In genomic region chr4:133149932-133150642, GRCh38 we compare ENCODE assay signal across 12 cellular contexts. TPM values are rescaled to one million over a fixed set of nuclear protein-coding genes. Genes with fewer than 3 reads are reported as not detected.
DNase-seq lines count a peak whose midpoint lies in the region; ATAC-seq, FAIRE-seq and TF ChIP-seq lines count a peak whose summit lies in the region.
"Had no signal": no experiment of that assay in that cellular context is flagged by ENCODE, and none has a peak within 500 bp of the region (broad histone marks: within the 10 kb centered on the region; RNA-seq: fewer than 3 reads in every experiment).

No MANE protein-coding gene starts in this region.

- no peak overlapping the region for H2BK120ac ChIP-seq in IMR-90 (ENCODE audit: low read depth, low read length)

- H3K56ac ChIP-seq in IMR-90 (ENCODE audit: extremely low read depth, insufficient read depth, low read length): no peak overlapping the region; the same call in 1 of the 2 replicates

- no TSS peak for BruUV-seq in IMR-90 (replicated peaks; lab: Mats Ljungman, UMichigan)

- H2BK15ac ChIP-seq in IMR-90 (ENCODE audit: low read depth, low read length): no peak overlapping the region

- dilution Hi-C loops in IMR-90 (cut with HindIII; ENCODE audit: low sequenced_read_pairs, unreplicated experiment): no loop called here

- TF ChIP-seq CTCF in IMR-90 (conservative IDR thresholded peaks at IDR 0.05; ENCODE audit: low read depth, low read length) (no peak), fibroblast of villous mesenchyme (IDR thresholded peaks at IDR 0.05; ENCODE audit: insufficient read depth, low read depth, low read length) (no peak)

- TF ChIP-seq POLR2A in IMR-90 (IDR thresholded peaks at IDR 0.05; ENCODE audit: low read depth, low read length) (no peak), GM12892 (IDR thresholded peaks at IDR 0.05; ENCODE audit: low read depth, low read length) (no peak)

- H3K4ac ChIP-seq in IMR-90 (ENCODE audit: low read depth, low read length): no peak overlapping the region

- CTCF ChIA-PET in IMR-90 (lab: Yijun Ruan, JAX): no interaction called here

- ATAC-seq in IMR-90 (ENCODE audit: low read depth): no peak
- no peak for ATAC-seq in HG03520 (IDR thresholded peaks at IDR 0.05; ENCODE audit: unreplicated experiment)
- ATAC-seq: foreskin keratinocyte had no signal

- WGBS in IMR-90 (ENCODE audit: extremely low coverage in 2 of 2, insufficient read length in 1 of 2), 2 experiments: 0% methylated on average over 2 of the region's 28 CpGs; no CpG with 5 or more reads in 1 of the 2 experiments

- H2AFZ ChIP-seq in IMR-90 (replicated peaks; ENCODE audit: low read length, poor library complexity): peak overlapping the region; percentile 75

- peak overlapping the region; percentile 58 for H3K4me2 ChIP-seq in IMR-90 (ENCODE audit: low read depth, low read length)

- intact Hi-C loops in IMR-90 (cut with micrococcal nuclease): loop anchor here (5.0 to 10.0 kb wide), 3 partner anchors 692 to 1755 kb away; no protein-coding TSS in a partner anchor

- no peaks in the 10 kb centered on the region for H3K79me1 ChIP-seq in IMR-90 (ENCODE audit: low read depth in 1 of 2, low read length in 2 of 2)

- H3K27ac ChIP-seq in IMR-90 (ENCODE audit: insufficient read depth, low read length): no peak overlapping the region
- no peak overlapping the region for H3K27ac ChIP-seq in rectal smooth muscle tissue (ENCODE audit: low read depth, low read length)
- H3K27ac ChIP-seq: foreskin keratinocyte had no signal

- H2AK5ac ChIP-seq in IMR-90 (ENCODE audit: low read depth, low read length): no peak overlapping the region

- DNase-seq in D341Med (ENCODE audit: low spot score): peak; percentile 11
- no peak for DNase-seq in IMR-90
- no peak for DNase-seq in fibroblast of villous mesenchyme (ENCODE audit: low read depth)
- DNase-seq in GM12892 (ENCODE audit: insufficient read length): no peak
- DNase-seq in inferior parietal cortex (ENCODE audit: extremely low spot score): no peak
- DNase-seq in midbrain (lab: John Stamatoyannopoulos, UW): no peak
- DNase-seq: activated CD4-positive, alpha-beta T cell treated with anti-CD3 and anti-CD28 coated beads, Interleukin-2, amount 50 U/mL, for 4 hours; NCI-H446 treated with DMSO at 0.1 percent for 48 hours; stimulated activated CD4-positive, alpha-beta T cell treated with anti-CD3 and anti-CD28 coated beads, Interleukin-2, amount 100 ng/mL, for 48 hours had no signal

- 0 out of 2 replicates have a peak overlapping the region, but pooled peaks have one; percentile 8 for H3K4me3 ChIP-seq in IMR-90 (ENCODE audit: insufficient read depth, low read depth, low read length)
- H3K4me3 ChIP-seq in fibroblast of villous mesenchyme (ENCODE audit: low read depth, low read length): peak overlapping the region; percentile 61
- H3K4me3 ChIP-seq in rectal smooth muscle tissue (ENCODE audit: low read length): peak overlapping the region; percentile 70

- H3K9ac ChIP-seq in IMR-90 (ENCODE audit: low read depth, low read length): no peak overlapping the region
- H3K9ac ChIP-seq in rectal smooth muscle tissue (ENCODE audit: low read length): no peak overlapping the region

- H3K27me3 ChIP-seq in IMR-90 (ENCODE audit: control insufficient read depth, insufficient read depth, low read length) (peaks cover 46% of the 10 kb centered on the region), rectal smooth muscle tissue (ENCODE audit: control insufficient read depth, insufficient read depth, low read length) (peaks cover 21% of the 10 kb centered on the region)

- H3K9me3 ChIP-seq in IMR-90 (ENCODE audit: control insufficient read depth, insufficient read depth, low read length): no peaks in the 10 kb centered on the region

- no peak overlapping the region for H2AK9ac ChIP-seq in IMR-90 (replicated peaks; ENCODE audit: low read depth, low read length, poor library complexity)

- H4K5ac ChIP-seq in IMR-90 (ENCODE audit: low read depth, low read length): no peak overlapping the region

- H4K91ac ChIP-seq in IMR-90 (ENCODE audit: insufficient read depth, low read depth, low read length): no peak overlapping the region

- H2BK5ac ChIP-seq in IMR-90 (ENCODE audit: low read depth, low read length, poor library complexity, severe bottlenecking): no peak overlapping the region

- H3K14ac ChIP-seq in IMR-90 (replicated peaks; ENCODE audit: low read depth, low read length): no peak overlapping the region

- FAIRE-seq in GM12892 (lab: Jason Lieb, UNC): no peak

- no peaks in the 10 kb centered on the region for H3K9me1 ChIP-seq in IMR-90 (ENCODE audit: insufficient read depth, low read length)

- POLR2A ChIA-PET in IMR-90 (lab: Charles Lee; ENCODE audit: unreplicated experiment): no interaction called here

- H3K36me3 ChIP-seq in IMR-90 (ENCODE audit: control insufficient read depth, insufficient read depth, low read length) (no peaks in the 10 kb centered on the region), rectal smooth muscle tissue (ENCODE audit: control insufficient read depth, insufficient read depth, low read length) (no peaks in the 10 kb centered on the region)

- H3K23ac ChIP-seq in IMR-90 (ENCODE audit: low read depth, low read length): 0 out of 2 replicates have a peak overlapping the region, but pooled peaks have one; percentile 15

- in situ Hi-C loops in IMR-90 (cut with MboI; ENCODE audit: low sequenced_read_pairs): no loop called here

- no peak overlapping the region for H3K18ac ChIP-seq in IMR-90 (ENCODE audit: low read depth, low read length)

- H3K4me1 ChIP-seq in IMR-90 (ENCODE audit: control insufficient read depth, insufficient read depth, low read length) (peaks cover 2% of the 10 kb centered on the region; the same call in 1 of the 2 replicates), rectal smooth muscle tissue (ENCODE audit: control insufficient read depth, insufficient read depth, low read length) (peaks cover 13% of the 10 kb centered on the region)
- H3K4me1 ChIP-seq: foreskin keratinocyte had no signal

- no peak for TF ChIP-seq RAD21 in IMR-90 (IDR thresholded peaks at IDR 0.05; ENCODE audit: low read length)

- no peaks in the 10 kb centered on the region for H4K20me1 ChIP-seq in IMR-90 (ENCODE audit: insufficient read depth, low read length)

- no peak overlapping the region for H2BK20ac ChIP-seq in IMR-90 (ENCODE audit: low read depth, low read length)

- H4K8ac ChIP-seq in IMR-90 (ENCODE audit: low read depth in 2 of 2, low read length in 2 of 2): no peak overlapping the region

TF ChIP-seq in IMR-90, 13 proteins besides CTCF, POLR2A, EP300 and RAD21:
- no peak for TF ChIP-seq FOS (IDR thresholded peaks at IDR 0.05; ENCODE audit: low read depth, low read length)
- no peak for TF ChIP-seq ELK1 (IDR thresholded peaks at IDR 0.05; ENCODE audit: borderline replicate concordance, low read depth, low read length)
- no peak for TF ChIP-seq MAFK (IDR thresholded peaks at IDR 0.05; ENCODE audit: low read depth, low read length)
- TF ChIP-seq CHD1 (IDR thresholded peaks at IDR 0.05; ENCODE audit: low read depth, low read length): no peak
- no peak for TF ChIP-seq USF2 (IDR thresholded peaks at IDR 0.05; ENCODE audit: low read depth, low read length)
- no peak for TF ChIP-seq BHLHE40 (IDR thresholded peaks at IDR 0.05; ENCODE audit: low read depth, low read length)
- no peak for TF ChIP-seq MXI1 (IDR thresholded peaks at IDR 0.05; ENCODE audit: borderline replicate concordance, low read depth, low read length)
- no peak for TF ChIP-seq CEBPB (IDR thresholded peaks at IDR 0.05; ENCODE audit: low read depth, low read length)
- no peak for TF ChIP-seq RFX5 (IDR thresholded peaks at IDR 0.05; ENCODE audit: low read depth, low read length)
- no peak for TF ChIP-seq NFE2L2 (IDR thresholded peaks at IDR 0.05; ENCODE audit: low read depth, low read length)
- TF ChIP-seq SMC3 (IDR thresholded peaks at IDR 0.05; ENCODE audit: low read depth, low read length): no peak
- TF ChIP-seq RCOR1 (IDR thresholded peaks at IDR 0.05; ENCODE audit: insufficient replicate concordance, low read length): no peak
- no peak for TF ChIP-seq MAZ (IDR thresholded peaks at IDR 0.05; ENCODE audit: borderline replicate concordance, low read depth, low read length)
TF ChIP-seq in IMR-90: peak in this region for 0.

RNA-seq across cellular contexts. Expression of gene PCDH10, which starts 1.0 kb away (rescaled TPM):
- total RNA-seq in IMR-90 (2012; rRNA removed) (0.90 and 1.4 TPM in 2 replicates), fibroblast of villous mesenchyme (16.4 and 25.8 TPM in 2 replicates)
- 2.0 and 2.5 TPM in 2 replicates for polyA plus RNA-seq in IMR-90 (2012; rRNA removed)
- polyA plus RNA-seq in IMR-90 (2012; cell fraction: cytosol; rRNA removed): 1.6 and 1.7 TPM in 2 replicates
- 1.1 and 1.6 TPM in 2 replicates for polyA plus RNA-seq in IMR-90 (2012; cell fraction: nucleus; rRNA removed; ENCODE audit: low replicate concordance)
- polyA plus RNA-seq in GM12892 (2012; ENCODE audit: missing spikeins): not detected
- total RNA-seq: foreskin keratinocyte had no signal

Comparison
In these comparisons a context has a peak if more than half of its experiments do, and no peak if none do; other contexts are left out.
1. H3K4me3 ChIP-seq: peak in every context shown above with its lines; median percentile 70 in rectal smooth muscle tissue; 61 in fibroblast of villous mesenchyme; 8 in IMR-90.